In the genomic region with DNA sequence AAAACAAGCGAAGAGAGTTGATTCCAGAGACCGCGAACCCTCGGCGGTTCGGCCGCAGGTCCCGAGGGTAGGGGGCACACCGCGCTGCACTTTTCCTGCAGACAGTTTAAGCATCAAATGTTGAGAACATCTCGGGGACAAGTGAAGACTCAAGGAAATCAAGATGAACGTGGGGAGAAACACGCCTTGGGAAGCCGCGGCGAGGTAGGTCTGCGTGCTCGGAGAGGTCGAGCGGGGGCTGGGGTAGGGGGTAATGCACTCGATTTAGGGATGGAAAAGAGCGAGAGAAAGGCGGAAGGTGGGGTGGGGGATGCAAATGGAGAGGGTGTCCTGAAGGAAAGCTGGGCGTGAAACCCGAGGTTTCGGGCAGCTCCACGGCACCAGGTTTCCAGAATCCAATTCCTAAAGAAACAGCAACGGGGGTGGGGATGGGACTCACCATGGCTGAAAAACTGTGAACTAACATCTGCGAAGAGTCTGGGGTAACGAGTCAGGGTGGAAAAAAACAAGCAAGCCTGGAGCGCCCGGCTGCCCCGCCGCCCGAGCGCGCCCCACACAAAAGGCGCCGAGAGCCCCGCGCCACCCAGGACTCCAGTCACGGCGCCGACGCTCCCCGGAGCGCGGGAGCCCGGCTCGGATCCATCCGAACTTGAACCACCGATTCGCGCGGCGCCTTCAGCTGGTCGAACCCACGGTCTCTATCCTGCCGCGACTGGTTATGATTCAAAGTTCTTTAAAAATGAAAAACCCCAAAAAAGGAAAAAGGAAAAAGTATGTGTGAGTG, we compare ENCODE assay signal across 1 cellular context.
TF ChIP-seq lines count a peak whose summit lies in the region.

No MANE protein-coding gene starts in this region.

TF ChIP-seq in HEK293, 187 proteins besides CTCF, POLR2A, EP300 and RAD21:
- TF ChIP-seq, protein P1, sequence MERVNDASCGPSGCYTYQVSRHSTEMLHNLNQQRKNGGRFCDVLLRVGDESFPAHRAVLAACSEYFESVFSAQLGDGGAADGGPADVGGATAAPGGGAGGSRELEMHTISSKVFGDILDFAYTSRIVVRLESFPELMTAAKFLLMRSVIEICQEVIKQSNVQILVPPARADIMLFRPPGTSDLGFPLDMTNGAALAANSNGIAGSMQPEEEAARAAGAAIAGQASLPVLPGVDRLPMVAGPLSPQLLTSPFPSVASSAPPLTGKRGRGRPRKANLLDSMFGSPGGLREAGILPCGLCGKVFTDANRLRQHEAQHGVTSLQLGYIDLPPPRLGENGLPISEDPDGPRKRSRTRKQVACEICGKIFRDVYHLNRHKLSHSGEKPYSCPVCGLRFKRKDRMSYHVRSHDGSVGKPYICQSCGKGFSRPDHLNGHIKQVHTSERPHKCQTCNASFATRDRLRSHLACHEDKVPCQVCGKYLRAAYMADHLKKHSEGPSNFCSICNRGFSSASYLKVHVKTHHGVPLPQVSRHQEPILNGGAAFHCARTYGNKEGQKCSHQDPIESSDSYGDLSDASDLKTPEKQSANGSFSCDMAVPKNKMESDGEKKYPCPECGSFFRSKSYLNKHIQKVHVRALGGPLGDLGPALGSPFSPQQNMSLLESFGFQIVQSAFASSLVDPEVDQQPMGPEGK (tag by site-specific recombination; IDR thresholded peaks at IDR 0.05) = peak; percentile 52
- 0 out of 2 replicates have a peak, but pooled peaks have one; percentile 17 for TF ChIP-seq ZNF2 (tag by site-specific recombination; IDR thresholded peaks at IDR 0.05)
- no peak for TF ChIP-seq ZNF777 (tag by site-specific recombination; IDR thresholded peaks at IDR 0.05; ENCODE audit: borderline replicate concordance)
- TF ChIP-seq ZBTB17 (tag by site-specific recombination; IDR thresholded peaks at IDR 0.05) = peak; percentile 90
- TF ChIP-seq ZFP37 (tag by site-specific recombination; IDR thresholded peaks at IDR 0.05) = no peak
- peak; percentile 90 for TF ChIP-seq ZBTB8A (tag by site-specific recombination; IDR thresholded peaks at IDR 0.05)
- 0 out of 2 replicates have a peak, but pooled peaks have one; percentile 26 for TF ChIP-seq YY1 (tag by site-specific recombination; IDR thresholded peaks at IDR 0.05)
- TF ChIP-seq GLIS2 (tag by site-specific recombination; IDR thresholded peaks at IDR 0.05) = peak; percentile 58
- TF ChIP-seq, protein P2, sequence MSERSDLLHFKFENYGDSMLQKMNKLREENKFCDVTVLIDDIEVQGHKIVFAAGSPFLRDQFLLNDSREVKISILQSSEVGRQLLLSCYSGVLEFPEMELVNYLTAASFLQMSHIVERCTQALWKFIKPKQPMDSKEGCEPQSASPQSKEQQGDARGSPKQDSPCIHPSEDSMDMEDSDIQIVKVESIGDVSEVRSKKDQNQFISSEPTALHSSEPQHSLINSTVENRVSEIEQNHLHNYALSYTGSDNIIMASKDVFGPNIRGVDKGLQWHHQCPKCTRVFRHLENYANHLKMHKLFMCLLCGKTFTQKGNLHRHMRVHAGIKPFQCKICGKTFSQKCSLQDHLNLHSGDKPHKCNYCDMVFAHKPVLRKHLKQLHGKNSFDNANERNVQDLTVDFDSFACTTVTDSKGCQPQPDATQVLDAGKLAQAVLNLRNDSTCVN (tag by site-specific recombination; optimal IDR thresholded peaks at IDR 0.05) = peak; percentile 89
